24 cellular contexts compared by ENCODE assay signal in genomic region chr16:11447272-11447671, GRCh38.
"Had no signal": no experiment of that assay in that cellular context is flagged by ENCODE, and none has a peak within 500 bp of the region (broad histone marks: within the 10 kb centered on the region; RNA-seq: fewer than 3 reads in every experiment).

No MANE protein-coding gene starts in this region.

- DNase-seq: stimulated activated CD4-positive, alpha-beta T cell treated with anti-CD3 and anti-CD28 coated beads, Interleukin-2, amount 100 ng/mL, for 48 hours; stimulated activated CD4-positive, alpha-beta T cell treated with anti-CD3 and anti-CD28 coated beads, Interleukin-4, amount 100 ng/mL, for 1 hour; stimulated activated CD4-positive, alpha-beta T cell treated with anti-CD3 and anti-CD28 coated beads, Interleukin-4, amount 100 ng/mL, for 24 hours; stimulated activated CD4-positive, alpha-beta T cell treated with anti-CD3 and anti-CD28 coated beads, Interleukin-4, amount 100 ng/mL, for 4 hours; stimulated activated CD8-positive, alpha-beta memory T cell treated with anti-CD3 and anti-CD28 coated beads, Interleukin-4, amount 100 ng/mL, for 48 hours; stimulated activated naive B cell treated with anti-CD40 and anti-IgM and Interleukin-4, amounts not matched to agents 10 μg/mL and 1 μg/mL and 100 μg/mL, for 72 hours; stimulated activated naive CD4-positive, alpha-beta T cell; stimulated activated naive CD4-positive, alpha-beta T cell treated with Interleukin-2 at 50 U/mL for 16 hours; stimulated activated naive CD8-positive, alpha-beta T cell treated with anti-CD3 and anti-CD28 coated beads, Interleukin-15, amount 100 ng/mL, for 72 hours; stimulated activated naive CD8-positive, alpha-beta T cell treated with anti-CD3 and anti-CD28 coated beads, Interleukin-15, Interleukin-2, amounts not matched to agents 100 U/mL and 50 U/mL, for 24 hours; stomach; substantia nigra; testis; thyroid gland; tibial artery; transverse colon; trophoblast cell; upper lobe of right lung; uterus had no signal

- H3K9me3 ChIP-seq: stomach, suprapubic skin, testis, thoracic aorta, thyroid gland, tibial artery, tibial nerve, transverse colon, upper lobe of left lung, upper lobe of right lung, uterus, vagina had no signal

- H3K36me3 ChIP-seq: stomach, suprapubic skin, thoracic aorta, thyroid gland, tibial artery, transverse colon, upper lobe of left lung, upper lobe of right lung, uterus, vagina had no signal

- H3K4me3 ChIP-seq: stomach, suprapubic skin, testis, thoracic aorta, thyroid gland, tibial artery, tibial nerve, transverse colon, upper lobe of left lung, upper lobe of right lung, uterus, vagina had no signal

- H3K27me3 ChIP-seq: stomach, suprapubic skin, testis, thyroid gland, tibial artery, tibial nerve, transverse colon, upper lobe of left lung, upper lobe of right lung, uterus, vagina had no signal

- H3K27ac ChIP-seq: stomach, suprapubic skin, testis, thoracic aorta, thyroid gland, tibial artery, tibial nerve, transverse colon, upper lobe of left lung, upper lobe of right lung, uterus, vagina had no signal

- H3K4me1 ChIP-seq: stomach, suprapubic skin, testis, transverse colon, upper lobe of left lung, upper lobe of right lung, uterus had no signal
